ENCODE assay signal across 8 cellular contexts in the genomic region with DNA sequence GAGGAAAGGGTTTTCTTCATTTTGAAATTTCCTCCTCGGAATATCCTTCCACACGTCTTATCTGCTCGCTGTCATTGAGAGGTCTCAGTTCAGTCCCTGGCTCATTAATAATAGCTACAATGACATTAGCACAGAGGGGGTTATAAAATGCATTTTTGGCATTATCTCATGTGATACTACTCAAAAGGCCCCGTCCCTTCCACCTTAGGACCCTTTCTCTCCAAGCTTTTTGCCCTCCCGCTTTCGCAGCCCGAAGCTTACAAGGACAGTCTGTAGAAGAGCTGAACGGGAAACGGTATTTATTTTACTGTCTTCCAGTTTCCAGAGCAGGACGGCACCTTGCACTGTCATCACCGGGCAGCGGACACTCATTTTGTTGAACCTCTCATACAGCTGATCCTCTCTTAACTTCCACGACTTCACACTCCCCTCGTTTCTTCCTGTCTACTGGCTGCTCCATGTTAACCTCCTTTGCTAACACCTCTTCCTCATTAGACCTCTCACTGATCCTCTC. TPM values are rescaled to one million over a fixed set of nuclear protein-coding genes. Genes with fewer than 3 reads are reported as not detected.
A peak's percentile ranks its signal among the peaks of the same experiment; 100 is the strongest.
DNase-seq lines count a peak whose midpoint lies in the region; ATAC-seq, FAIRE-seq and TF ChIP-seq lines count a peak whose summit lies in the region.

No MANE protein-coding gene starts in this region.

- 0 out of 2 replicates have a peak, but pooled peaks have one; percentile 14 for TF ChIP-seq CTCF in A673 (conservative IDR thresholded peaks at IDR 0.05; ENCODE audit: low read depth, low read length)
- no peak for TF ChIP-seq CTCF in astrocyte (IDR thresholded peaks at IDR 0.05; ENCODE audit: insufficient read depth, low read depth, low read length)

- in situ Hi-C loops in ACHN (cut with HindIII; ENCODE audit: low pct_ligation_motif_present, low pct_unique_long_range_greater_than_20kb, low sequenced_read_pairs): no loop called here

- H3K4me1 ChIP-seq in A673 (ENCODE audit: insufficient read depth, low read length, poor library complexity, severe bottlenecking) (peaks cover 10% of the 10 kb centered on the region), astrocyte (ENCODE audit: insufficient read depth, low read length) (peaks cover 5% of the 10 kb centered on the region), mesendoderm (ENCODE audit: control insufficient read depth, low read depth, low read length) (peaks cover 4% of the 10 kb centered on the region)

- H3K4me3 ChIP-seq in A673 (ENCODE audit: low read depth, low read length, poor library complexity, severe bottlenecking) (peak overlapping the region; percentile 29), astrocyte (ENCODE audit: insufficient read depth, low read depth, low read length) (no peak overlapping the region), mesendoderm (ENCODE audit: low read length) (no peak overlapping the region)

- no peaks in the 10 kb centered on the region for H3K36me3 Mint-ChIP-seq in astrocyte (ENCODE audit: low read depth, unreplicated experiment)

- H3K18ac ChIP-seq in mesendoderm (ENCODE audit: low read length): no peak overlapping the region

- no peak overlapping the region for H4K8ac ChIP-seq in mesendoderm (ENCODE audit: low read depth, low read length)

- H3K79me2 ChIP-seq in astrocyte (ENCODE audit: insufficient read depth, low read length) (no peaks in the 10 kb centered on the region), mesendoderm (ENCODE audit: control insufficient read depth, insufficient read depth, low read length) (no peaks in the 10 kb centered on the region)

- no TSS peak for BruUV-seq in A673 (replicated peaks; lab: Mats Ljungman, UMichigan)

- WGBS in mesendoderm (ENCODE audit: extremely low coverage, insufficient coverage, low lambda C conversion rate): no CpG with 5 or more reads among the region's 14 CpGs

- H3K27me3 ChIP-seq in A673 (replicated peaks; ENCODE audit: insufficient read depth, low read depth, low read length, poor library complexity): no peaks in the 10 kb centered on the region
- H3K27me3 ChIP-seq in astrocyte (ENCODE audit: insufficient read depth, low read length): no peaks in the 10 kb centered on the region
- no peaks in the 10 kb centered on the region for H3K27me3 ChIP-seq in mesendoderm (ENCODE audit: insufficient read depth, low read length, poor library complexity)

- H3K79me1 ChIP-seq in mesendoderm (ENCODE audit: low read length): no peaks in the 10 kb centered on the region

- H3K9me3 Mint-ChIP-seq in astrocyte (ENCODE audit: unreplicated experiment): peaks cover 5% of the 10 kb centered on the region

- no peak overlapping the region for H2BK120ac ChIP-seq in mesendoderm (ENCODE audit: low read depth, low read length)

- peak overlapping the region; percentile 39 for H2BK15ac ChIP-seq in mesendoderm (replicated peaks; ENCODE audit: low read depth)

- H3K9ac ChIP-seq in astrocyte (ENCODE audit: low read length) (no peak overlapping the region), mesendoderm (ENCODE audit: low read length) (peak overlapping the region; percentile 50)

- intact Hi-C loops in A673 (cut with micrococcal nuclease; ENCODE audit: unreplicated experiment): no loop called here

- H3K27me3 Mint-ChIP-seq in astrocyte (ENCODE audit: low read depth, unreplicated experiment): peaks cover 2% of the 10 kb centered on the region

- peak overlapping the region; percentile 48 for H3K23ac ChIP-seq in mesendoderm (ENCODE audit: low read length)

- H3K9me3 ChIP-seq in A673 (ENCODE audit: low read depth, low read length, poor library complexity, severe bottlenecking): no peaks in the 10 kb centered on the region
- H3K9me3 ChIP-seq in astrocyte (ENCODE audit: insufficient read depth, low read depth, low read length): no peaks in the 10 kb centered on the region

- no peak for DNase-seq in A673 (ENCODE audit: low spot score)
- DNase-seq in astrocyte (ENCODE audit: low read depth): no peak
- DNase-seq in mesendoderm: no peak
- no peak for DNase-seq in ACHN
- DNase-seq in NCI-H2107 treated with DMSO at 0.1 percent for 48 hours (lab: John Stamatoyannopoulos, UW; ENCODE audit: unreplicated experiment): no peak
- DNase-seq in cortex of kidney (lab: John Stamatoyannopoulos, UW): no peak

- no peak overlapping the region for H3K27ac Mint-ChIP-seq in astrocyte (ENCODE audit: unreplicated experiment)

- H3K27ac ChIP-seq in A673 (ENCODE audit: low read depth, low read length, poor library complexity, severe bottlenecking): peak overlapping the region; percentile 40
- no peak overlapping the region for H3K27ac ChIP-seq in astrocyte (ENCODE audit: low read depth, low read length)
- no peak overlapping the region for H3K27ac ChIP-seq in mesendoderm (ENCODE audit: low read depth, low read length)

- H2AK5ac ChIP-seq in mesendoderm (ENCODE audit: low read length): peak overlapping the region; percentile 10

- ATAC-seq in HG03135 (IDR thresholded peaks at IDR 0.05; ENCODE audit: unreplicated experiment): peak; percentile 4
- ATAC-seq in GM21717 (IDR thresholded peaks at IDR 0.05; ENCODE audit: unreplicated experiment): no peak

- POLR2A ChIA-PET in A673 (lab: Charles Lee; ENCODE audit: low non-redundant PET): no interaction called here

- CTCF ChIA-PET in A673 (lab: Charles Lee): interaction anchor here (1.0 to 1.3 kb wide), 2 partner anchors 21 to 26 kb away, joined by 3 to 5 read pairs; no protein-coding TSS in a partner anchor

- H4K20me1 ChIP-seq in astrocyte (ENCODE audit: insufficient read depth, low read length): no peaks in the 10 kb centered on the region

- H3K4ac ChIP-seq in mesendoderm (ENCODE audit: low read depth, low read length): no peak overlapping the region

- no peak overlapping the region for H3K4me3 Mint-ChIP-seq in astrocyte (ENCODE audit: unreplicated experiment)

- no peaks in the 10 kb centered on the region for H3K4me1 Mint-ChIP-seq in astrocyte (ENCODE audit: low read depth, unreplicated experiment)

- no peak for FAIRE-seq in astrocyte (lab: Jason Lieb, UNC)

- H2BK5ac ChIP-seq in mesendoderm (ENCODE audit: low read length): peak overlapping the region; percentile 5

- H3K4me2 ChIP-seq in astrocyte (ENCODE audit: low read length): peak overlapping the region; percentile 39
- H3K4me2 ChIP-seq in mesendoderm (ENCODE audit: low read length): no peak overlapping the region

- no peak overlapping the region for H4K5ac ChIP-seq in mesendoderm (ENCODE audit: low read length)

- peak overlapping the region; percentile 36 for H2AFZ ChIP-seq in astrocyte (ENCODE audit: low read depth, low read length)

- H3K36me3 ChIP-seq in A673 (ENCODE audit: insufficient read depth, low read length, poor library complexity, severe bottlenecking): no peaks in the 10 kb centered on the region
- H3K36me3 ChIP-seq in astrocyte (ENCODE audit: insufficient read depth, low read length): no peaks in the 10 kb centered on the region
- H3K36me3 ChIP-seq in mesendoderm (ENCODE audit: control insufficient read depth, insufficient read depth, low read length): no peaks in the 10 kb centered on the region

- peak overlapping the region; percentile 62 for H3K56ac ChIP-seq in mesendoderm (ENCODE audit: low read length)

RNA-seq across cellular contexts. Expression of gene PLEKHO2, which starts 5.6 kb away (rescaled TPM):
- total RNA-seq in A673 (2021) (7.7 and 8.9 TPM in 2 replicates), astrocyte (11.5 and 12.1 TPM in 2 replicates)
- 10.9 TPM for polyA plus RNA-seq in mesendoderm (2013, experiment 1 of 2)
- polyA plus RNA-seq in mesendoderm (2013, experiment 2 of 2): 11.2 TPM

RNA-seq across cellular contexts. Expression of gene PIF1, which starts 10.6 kb away (rescaled TPM):
- total RNA-seq in A673 (2021): 60.4 and 65.7 TPM in 2 replicates
- total RNA-seq in astrocyte: 0.48 and 1.7 TPM in 2 replicates
- polyA plus RNA-seq in mesendoderm (2013, experiment 1 of 2): 35.6 TPM
- polyA plus RNA-seq in mesendoderm (2013, experiment 2 of 2): 34.6 TPM

Comparison
In these comparisons a context has a peak if more than half of its experiments do, and no peak if none do; other contexts are left out.
1. RNA of gene PIF1, which starts 10.6 kb away (total RNA-seq): 60.4 to 65.7 TPM in A673; 0.48 to 1.7 TPM in astrocyte; every median in the first group is over 10 times any median in the second.